In genomic region chr18:833197-833596, GRCh38 we compare ENCODE assay signal across 2 cellular contexts.
TF ChIP-seq lines count a peak whose summit lies in the region.

No MANE protein-coding gene starts in this region.

TF ChIP-seq in K562, 482 proteins besides CTCF, POLR2A, EP300 and RAD21:
- TF ChIP-seq CHCHD3 (CRISPR knock-in tag; IDR thresholded peaks at IDR 0.05), result no peak
- 0 out of 2 replicates have a peak, but pooled peaks have one; percentile 46 for TF ChIP-seq ELK1 (CRISPR knock-in tag; IDR thresholded peaks at IDR 0.05)
- TF ChIP-seq CHD7 (IDR thresholded peaks at IDR 0.05; ENCODE audit: low read depth, low read length), result no peak
- no peak for TF ChIP-seq ZNF79 (CRISPR knock-in tag; IDR thresholded peaks at IDR 0.05; ENCODE audit: low read depth)

TF ChIP-seq in GM23338, 12 proteins besides CTCF, POLR2A, EP300 and RAD21:
- TF ChIP-seq EZH2phosphoT487 (IDR thresholded peaks at IDR 0.05; ENCODE audit: unreplicated experiment), result no peak
TF ChIP-seq in GM23338: peak in this region for 0.
